In genomic region chr1:87200875-87201638, GRCh38 we compare ENCODE assay signal across 16 cellular contexts.
DNase-seq lines count a peak whose midpoint lies in the region; ATAC-seq and TF ChIP-seq lines count a peak whose summit lies in the region.
"Had no signal": no experiment of that assay in that cellular context is flagged by ENCODE, and none has a peak within 500 bp of the region (broad histone marks: within the 10 kb centered on the region; RNA-seq: fewer than 3 reads in every experiment).

No MANE protein-coding gene starts in this region.

- no peak overlapping the region for H3K27ac Mint-ChIP-seq in MCF 10A (ENCODE audit: low read depth, unreplicated experiment)
- H3K27ac Mint-ChIP-seq: activated CD8-positive, alpha-beta memory T cell treated with anti-CD3 and anti-CD28 coated beads, Interleukin-2, amount 10 ng/mL, durations not matched to agents 7 days and 5 days had no signal

- no peaks in the 10 kb centered on the region for H3K27me3 Mint-ChIP-seq in MCF 10A (ENCODE audit: insufficient read depth, unreplicated experiment)

- POLR2A ChIA-PET in MCF 10A (lab: Yijun Ruan, JAX): no interaction called here

- no peaks in the 10 kb centered on the region for H3K9me3 ChIP-seq in hepatocyte (ENCODE audit: low read depth)
- H3K9me3 ChIP-seq in gastroesophageal sphincter: peaks cover 0 to under 1% (median 0%) of the 10 kb centered on the region in 3 donors
- H3K9me3 ChIP-seq: breast epithelium, prostate gland, thoracic aorta had no signal

- intact Hi-C loops in MCF 10A (cut with micrococcal nuclease): no loop called here

- no peaks in the 10 kb centered on the region for H4K20me1 ChIP-seq in hepatocyte (ENCODE audit: insufficient read depth, poor library complexity, severe bottlenecking)

- H3K4me2 ChIP-seq in hepatocyte: no peak overlapping the region

- TF ChIP-seq CTCF in LNCaP clone FGC (IDR thresholded peaks at IDR 0.05; ENCODE audit: control insufficient read depth, extremely low read depth, insufficient read depth) (no peak), hepatocyte (IDR thresholded peaks at IDR 0.05; ENCODE audit: poor library complexity) (no peak), gastroesophageal sphincter (IDR thresholded peaks at IDR 0.05) (no peak), MCF 10A (IDR thresholded peaks at IDR 0.05; ENCODE audit: unreplicated experiment) (no peak)

- 53% methylated on average over 10 of the region's 10 CpGs for WGBS in hepatocyte (ENCODE audit: low lambda C conversion rate, missing lambda C conversion rate)
- WGBS in gastroesophageal sphincter (ENCODE audit: low coverage in 1 of 2), 2 donors: 69 to 74% methylated on average over 4 to 6 of the region's 10 CpGs

- TF ChIP-seq EP300 in gastroesophageal sphincter (IDR thresholded peaks at IDR 0.05): no peak

- TF ChIP-seq POLR2A in gastroesophageal sphincter (IDR thresholded peaks at IDR 0.05): no peak

- no peak overlapping the region for H3K4me3 ChIP-seq in LNCaP clone FGC (ENCODE audit: low read depth, low read length)
- no peak overlapping the region for H3K4me3 ChIP-seq in hepatocyte
- H3K4me3 ChIP-seq in gastroesophageal sphincter: no peak overlapping the region
- H3K4me3 ChIP-seq: breast epithelium, prostate gland, thoracic aorta had no signal

- no peaks in the 10 kb centered on the region for H3K4me1 Mint-ChIP-seq in MCF 10A (ENCODE audit: insufficient read depth, unreplicated experiment)

- no peak overlapping the region for H3K4me3 Mint-ChIP-seq in MCF 10A (ENCODE audit: unreplicated experiment)
- H3K4me3 Mint-ChIP-seq: activated CD8-positive, alpha-beta memory T cell treated with anti-CD3 and anti-CD28 coated beads, Interleukin-2, amount 10 ng/mL, durations not matched to agents 7 days and 5 days had no signal

- no TSS peak for BruUV-seq in MCF 10A (replicated peaks; lab: Mats Ljungman, UMichigan)

- no peak for ATAC-seq in gastroesophageal sphincter
- ATAC-seq: activated CD8-positive, alpha-beta memory T cell treated with anti-CD3 and anti-CD28 coated beads, Interleukin-2, amount 10 ng/mL, durations not matched to agents 7 days and 5 days had no signal

- H3K36me3 ChIP-seq in hepatocyte (replicated peaks; ENCODE audit: insufficient read depth, low read depth) (no peaks in the 10 kb centered on the region), gastroesophageal sphincter (no peaks in the 10 kb centered on the region)
- H3K36me3 ChIP-seq: breast epithelium, prostate gland, thoracic aorta had no signal

- no peak overlapping the region for H3K27ac ChIP-seq in hepatocyte
- H3K27ac ChIP-seq in gastroesophageal sphincter: no peak overlapping the region
- H3K27ac ChIP-seq: breast epithelium, prostate gland, thoracic aorta had no signal

- H3K9me3 Mint-ChIP-seq in MCF 10A (ENCODE audit: unreplicated experiment): no peaks in the 10 kb centered on the region

- no peaks in the 10 kb centered on the region for H3K9me2 ChIP-seq in hepatocyte (replicated peaks; ENCODE audit: insufficient read depth)

- H3K36me3 Mint-ChIP-seq in MCF 10A (ENCODE audit: insufficient read depth, unreplicated experiment): no peaks in the 10 kb centered on the region
- H3K36me3 Mint-ChIP-seq: activated CD8-positive, alpha-beta memory T cell treated with anti-CD3 and anti-CD28 coated beads, Interleukin-2, amount 10 ng/mL, durations not matched to agents 7 days and 5 days had no signal

- DNase-seq in COLO668 (lab: John Stamatoyannopoulos, UW; ENCODE audit: unreplicated experiment): peak; percentile 94
- peak; percentile 19 for DNase-seq in LNCaP clone FGC (ENCODE audit: low read depth)
- DNase-seq in NCI-H510A (lab: John Stamatoyannopoulos, UW): peak; percentile 98
- DNase-seq in hepatocyte (ENCODE audit: low spot score): peak; percentile 19
- DNase-seq in SIG-M5 (lab: John Stamatoyannopoulos, UW): no peak
- no peak for DNase-seq in A172 (ENCODE audit: low spot score)
- DNase-seq in MCF 10A (ENCODE audit: unreplicated experiment): no peak
- DNase-seq: ACHN; activated CD8-positive, alpha-beta memory T cell treated with anti-CD3 and anti-CD28 coated beads, Interleukin-2, amount 10 ng/mL, durations not matched to agents 7 days and 5 days; activated naive CD4-positive, alpha-beta T cell treated with anti-CD3 and anti-CD28 coated beads, Interleukin-2, amount 50 U/mL, for 16 hours; effector memory CD4-positive, alpha-beta T cell; foreskin fibroblast had no signal

- H3K4me1 ChIP-seq in hepatocyte (ENCODE audit: insufficient read depth) (no peaks in the 10 kb centered on the region), gastroesophageal sphincter (peaks cover 0 to 9% (median 0%) of the 10 kb centered on the region in 3 donors)
- H3K4me1 ChIP-seq: breast epithelium, prostate gland had no signal

- H3K27me3 ChIP-seq in hepatocyte (peaks cover 6% of the 10 kb centered on the region), gastroesophageal sphincter (no peaks in the 10 kb centered on the region)
- H3K27me3 ChIP-seq: breast epithelium had no signal

- CTCF ChIA-PET in MCF 10A (lab: Yijun Ruan, JAX): interaction anchor here (0.7 to 1.2 kb wide), 2 partner anchors 70 to 102 kb away, joined by 3 read pairs; no protein-coding TSS in a partner anchor

- H2AFZ ChIP-seq in hepatocyte: no peak overlapping the region

- H3K79me2 ChIP-seq in hepatocyte: no peaks in the 10 kb centered on the region

Comparison
In these comparisons a context has a peak if more than half of its experiments do, and no peak if none do; other contexts are left out.
1. DNase-seq: peak in COLO668 (single experiment), LNCaP clone FGC (single experiment), NCI-H510A (single experiment) and hepatocyte (single experiment); none in SIG-M5 (single experiment), A172 (single experiment) and MCF 10A (single experiment).